In genomic region chr2:23690421-23691105, GRCh38 we compare ENCODE assay signal across 17 cellular contexts.
"Had no signal": no experiment of that assay in that cellular context is flagged by ENCODE, and none has a peak within 500 bp of the region (broad histone marks: within the 10 kb centered on the region; RNA-seq: fewer than 3 reads in every experiment).

No MANE protein-coding gene starts in this region.

- ATAC-seq: activated T-helper 17 cell treated with anti-CD3 and anti-CD28 coated beads, Interleukin-2, amount 50 U/mL, for 72 hours; body of pancreas; stimulated activated naive CD8-positive, alpha-beta T cell treated with anti-CD3 and anti-CD28 coated beads, Interleukin-15, Interleukin-2, amounts not matched to agents 100 U/mL and 50 U/mL, for 24 hours had no signal

- H3K27me3 Mint-ChIP-seq: activated naive CD4-positive, alpha-beta T cell treated with anti-CD3 and anti-CD28 coated beads, Interleukin-2, amount 10 ng/mL, durations not matched to agents 7 days and 5 days; activated T-helper 17 cell treated with anti-CD3 and anti-CD28 coated beads, Interleukin-2, amount 50 U/mL, for 72 hours; progenitor cell of endocrine pancreas had no signal

- H3K4me3 Mint-ChIP-seq: activated naive CD4-positive, alpha-beta T cell treated with anti-CD3 and anti-CD28 coated beads, Interleukin-2, amount 10 ng/mL, durations not matched to agents 7 days and 5 days; activated T-helper 17 cell treated with anti-CD3 and anti-CD28 coated beads, Interleukin-2, amount 50 U/mL, for 72 hours; T-helper 2 cell treated with Interferon-gamma antibody and Interleukin-4, amounts not matched to agents 5 μg/mL and 100 μg/mL, for 36 hours had no signal

- H3K27ac ChIP-seq: body of pancreas, neutrophil, sigmoid colon, suprapubic skin had no signal

- H3K36me3 ChIP-seq: neutrophil had no signal

- H3K9me3 Mint-ChIP-seq: activated naive CD4-positive, alpha-beta T cell treated with anti-CD3 and anti-CD28 coated beads, Interleukin-2, amount 10 ng/mL, durations not matched to agents 7 days and 5 days; activated T-helper 17 cell treated with anti-CD3 and anti-CD28 coated beads, Interleukin-2, amount 50 U/mL, for 72 hours; T-helper 2 cell treated with Interferon-gamma antibody and Interleukin-4, amounts not matched to agents 5 μg/mL and 100 μg/mL, for 36 hours had no signal

- H3K27me3 ChIP-seq: body of pancreas, sigmoid colon, suprapubic skin had no signal

- H3K27ac Mint-ChIP-seq: activated naive CD4-positive, alpha-beta T cell treated with anti-CD3 and anti-CD28 coated beads, Interleukin-2, amount 10 ng/mL, durations not matched to agents 7 days and 5 days; activated T-helper 17 cell treated with anti-CD3 and anti-CD28 coated beads, Interleukin-2, amount 50 U/mL, for 72 hours; progenitor cell of endocrine pancreas; T-helper 2 cell treated with Interferon-gamma antibody and Interleukin-4, amounts not matched to agents 5 μg/mL and 100 μg/mL, for 36 hours had no signal

- H3K4me3 ChIP-seq: body of pancreas, sigmoid colon, suprapubic skin had no signal

- H3K4me1 Mint-ChIP-seq: activated naive CD4-positive, alpha-beta T cell treated with anti-CD3 and anti-CD28 coated beads, Interleukin-2, amount 10 ng/mL, durations not matched to agents 7 days and 5 days; activated T-helper 17 cell treated with anti-CD3 and anti-CD28 coated beads, Interleukin-2, amount 50 U/mL, for 72 hours had no signal

- H3K9me3 ChIP-seq: body of pancreas, neutrophil, sigmoid colon, suprapubic skin had no signal

- DNase-seq: activated CD4-positive, alpha-beta T cell treated with anti-CD3 and anti-CD28 coated beads, Interleukin-2, amount 50 U/mL, for 1 hour; activated naive CD4-positive, alpha-beta T cell treated with anti-CD3 and anti-CD28 coated beads, Interleukin-2, amount 10 ng/mL, durations not matched to agents 7 days and 5 days; activated T-cell treated with anti-CD3 and anti-CD28 coated beads for 4 hours; cerebellar nuclear complex; dermis blood vessel endothelial cell; hypothalamus; mesenchymal stem cell; sigmoid colon; stimulated activated CD4-positive, alpha-beta T cell treated with anti-CD3 and anti-CD28 coated beads, Interleukin-12 subunit alpha, Interleukin-12 subunit beta, amount 100 ng/mL, for 4 hours; stimulated activated CD4-positive, alpha-beta T cell treated with anti-CD3 and anti-CD28 coated beads, Interleukin-2, amount 100 ng/mL, for 48 hours; stimulated activated naive CD8-positive, alpha-beta T cell treated with anti-CD3 and anti-CD28 coated beads, Interleukin-15, Interleukin-2, amounts not matched to agents 100 U/mL and 50 U/mL, for 24 hours had no signal

- H3K36me3 Mint-ChIP-seq: activated naive CD4-positive, alpha-beta T cell treated with anti-CD3 and anti-CD28 coated beads, Interleukin-2, amount 10 ng/mL, durations not matched to agents 7 days and 5 days had no signal

- H3K4me1 ChIP-seq: body of pancreas, sigmoid colon, suprapubic skin had no signal
